In the genomic region with DNA sequence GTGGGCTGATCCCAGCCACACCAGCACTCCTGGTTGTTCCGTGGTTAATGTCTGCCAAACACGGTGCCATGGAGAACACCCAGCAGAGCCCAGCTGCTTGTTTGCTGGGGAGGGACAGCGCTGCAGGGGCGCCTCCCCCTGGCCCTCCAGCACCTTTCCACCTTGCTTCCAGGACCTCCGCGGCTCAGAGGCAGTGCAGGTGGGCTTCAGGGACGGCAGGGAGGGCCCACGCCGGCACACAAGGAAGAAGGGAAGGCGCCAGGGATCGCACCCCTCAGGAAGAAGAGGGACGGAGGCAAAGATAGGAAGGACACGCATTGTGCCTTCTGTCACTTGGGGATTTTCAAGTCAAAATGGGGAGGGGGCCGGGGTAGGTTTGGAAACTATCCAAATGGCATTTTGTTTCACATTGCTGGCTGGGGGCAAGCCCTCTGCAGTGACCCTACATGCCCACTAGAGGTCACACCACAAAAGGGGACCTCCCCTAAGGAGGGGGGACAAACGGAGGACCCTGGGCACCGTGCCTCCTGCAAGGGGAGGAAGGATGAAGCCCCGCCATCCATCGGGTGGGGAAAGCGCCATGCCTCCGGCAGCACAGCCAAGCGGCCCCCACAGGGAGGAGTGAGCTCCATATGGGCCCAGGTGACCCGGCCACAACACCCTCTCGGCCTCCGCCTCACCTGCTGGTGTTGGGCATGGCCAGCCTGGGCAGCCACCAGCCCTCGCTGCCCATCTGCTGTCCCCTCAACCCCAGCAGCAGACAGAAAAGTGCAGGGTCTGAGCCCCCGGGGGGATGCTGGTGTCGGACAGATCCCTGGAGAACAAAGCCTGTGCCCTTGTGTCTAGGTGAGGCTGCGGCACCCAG, we compare ENCODE assay signal across 8 cellular contexts. TPM values are rescaled to one million over a fixed set of nuclear protein-coding genes. Genes with fewer than 3 reads are reported as not detected.
DNase-seq lines count a peak whose midpoint lies in the region; ATAC-seq and TF ChIP-seq lines count a peak whose summit lies in the region.

No MANE protein-coding gene starts in this region.

- no peaks in the 10 kb centered on the region for H3K9me3 Mint-ChIP-seq in natural killer cell

- H3K9ac ChIP-seq in DND-41 (ENCODE audit: low read depth, low read length), result no peak overlapping the region

- H3K79me2 ChIP-seq in DND-41 (ENCODE audit: insufficient read depth, low read length), result 0 out of 2 replicates have a peak, but pooled peaks cover 3% of the 10 kb centered on the region

- ATAC-seq in DND-41 (ENCODE audit: insufficient read depth, low read depth) (peak; percentile 80), natural killer cell (peak; percentile 76 to 96 (median 87)), upper lobe of right lung (peak; percentile 69), HG03139 (IDR thresholded peaks at IDR 0.05; ENCODE audit: unreplicated experiment) (no peak), GM21723 (IDR thresholded peaks at IDR 0.05; ENCODE audit: unreplicated experiment) (no peak)

- H3K9me3 ChIP-seq in DND-41 (ENCODE audit: insufficient read depth, low read length, severe bottlenecking), result no peaks in the 10 kb centered on the region
- H3K9me3 ChIP-seq in upper lobe of right lung, result no peaks in the 10 kb centered on the region

- TF ChIP-seq CTCF in DND-41 (IDR thresholded peaks at IDR 0.05; ENCODE audit: borderline replicate concordance, extremely low read depth, low read length, poor library complexity, severe bottlenecking), result peak; percentile 91
- peak; percentile 74 for TF ChIP-seq CTCF in epithelial cell of esophagus (IDR thresholded peaks at IDR 0.05; ENCODE audit: insufficient read depth, low read depth, low read length, missing control alignments)
- peak; percentile 86 for TF ChIP-seq CTCF in natural killer cell (IDR thresholded peaks at IDR 0.05)
- peak; percentile 83 for TF ChIP-seq CTCF in upper lobe of right lung (IDR thresholded peaks at IDR 0.05)

- no peak overlapping the region for H2AFZ ChIP-seq in DND-41 (ENCODE audit: low read depth, low read length)

- H3K27ac Mint-ChIP-seq in natural killer cell, result peak overlapping the region in 1 of 2 donors; percentile 74

- in situ Hi-C loops in KBM-7 (cut with MboI; ENCODE audit: low pct_unique_long_range_greater_than_20kb, low sequenced_read_pairs), result no loop called here

- no peaks in the 10 kb centered on the region for H3K27me3 Mint-ChIP-seq in natural killer cell (ENCODE audit: low read depth in 2 of 2)

- peaks cover 0 to 11% of the 10 kb centered on the region in 2 donors for H3K4me1 Mint-ChIP-seq in natural killer cell

- DNase-seq in DND-41 (peak; percentile 60), KBM-7 (peak; percentile 42), epithelial cell of esophagus (ENCODE audit: low read depth) (peak; percentile 17), natural killer cell (peak; percentile 28), upper lobe of right lung (no peak)
- peak; percentile 27 to 30 for DNase-seq in activated CD4-positive, alpha-beta T cell treated with anti-CD3 and anti-CD28 coated beads, Interleukin-2, amount 50 U/mL, for 4 hours

- H4K20me1 ChIP-seq in DND-41 (ENCODE audit: insufficient read depth, low read length), result peaks cover 26% of the 10 kb centered on the region

- H3K4me2 ChIP-seq in DND-41 (ENCODE audit: insufficient read depth, low read length), result no peak overlapping the region

- H3K27me3 ChIP-seq in DND-41 (ENCODE audit: insufficient read depth, low read length, poor library complexity), result no peaks in the 10 kb centered on the region
- no peaks in the 10 kb centered on the region for H3K27me3 ChIP-seq in upper lobe of right lung

- H3K4me1 ChIP-seq in DND-41 (ENCODE audit: insufficient read depth, low read length) (no peaks in the 10 kb centered on the region), upper lobe of right lung (peaks cover 3% of the 10 kb centered on the region)

- H3K36me3 Mint-ChIP-seq in natural killer cell, result no peaks in the 10 kb centered on the region

- H3K36me3 ChIP-seq in DND-41 (ENCODE audit: insufficient read depth, low read length), result peaks cover 21% of the 10 kb centered on the region
- peaks cover 3% of the 10 kb centered on the region for H3K36me3 ChIP-seq in upper lobe of right lung

- 0 out of 2 replicates have a peak overlapping the region, but pooled peaks have one; percentile 26 for H3K27ac ChIP-seq in DND-41 (ENCODE audit: low read length)
- no peak overlapping the region for H3K27ac ChIP-seq in upper lobe of right lung

- no peak overlapping the region for H3K4me3 Mint-ChIP-seq in natural killer cell

- H3K4me3 ChIP-seq in DND-41 (ENCODE audit: low read depth in 1 of 2, low read length in 2 of 2) (no peak overlapping the region), epithelial cell of esophagus (ENCODE audit: low read length) (no peak overlapping the region), upper lobe of right lung (no peak overlapping the region)

- intact Hi-C loops in natural killer cell (cut with micrococcal nuclease), result loop anchor here (2.0 kb wide), 1 partner anchor 70 kb away; no protein-coding TSS in a partner anchor
- intact Hi-C loops in upper lobe of right lung (cut with DNase I), result loop anchor here (10.0 kb wide), 2 partner anchors 60 to 320 kb away; partner anchors contain the start of gene FBXO31

RNA-seq across cellular contexts. Expression of gene C16orf95, which starts 7.5 kb away (rescaled TPM):
- 1 to 10 TPM; 1.6 to 4.1 (median 2.7) TPM for total RNA-seq in natural killer cell
- total RNA-seq in upper lobe of right lung, result 3.0 TPM

RNA-seq across cellular contexts. Expression of gene FBXO31, which starts 58.9 kb away (rescaled TPM):
- 10 to 100 TPM; 32.2 to 47.2 (median 37.6) TPM for total RNA-seq in natural killer cell
- total RNA-seq in upper lobe of right lung, result 29.9 TPM

Comparison
In these comparisons a context has a peak if more than half of its experiments do, and no peak if none do; other contexts are left out.
1. ATAC-seq: peak in DND-41 (single experiment), natural killer cell (3 of 3) and upper lobe of right lung (single experiment); none in HG03139 (single experiment) and GM21723 (single experiment).
2. Peak in every context shown above with its lines, with median percentiles within 50 percentile points of each other: CTCF ChIP-seq.